12 cellular contexts compared by ENCODE assay signal in the genomic region with DNA sequence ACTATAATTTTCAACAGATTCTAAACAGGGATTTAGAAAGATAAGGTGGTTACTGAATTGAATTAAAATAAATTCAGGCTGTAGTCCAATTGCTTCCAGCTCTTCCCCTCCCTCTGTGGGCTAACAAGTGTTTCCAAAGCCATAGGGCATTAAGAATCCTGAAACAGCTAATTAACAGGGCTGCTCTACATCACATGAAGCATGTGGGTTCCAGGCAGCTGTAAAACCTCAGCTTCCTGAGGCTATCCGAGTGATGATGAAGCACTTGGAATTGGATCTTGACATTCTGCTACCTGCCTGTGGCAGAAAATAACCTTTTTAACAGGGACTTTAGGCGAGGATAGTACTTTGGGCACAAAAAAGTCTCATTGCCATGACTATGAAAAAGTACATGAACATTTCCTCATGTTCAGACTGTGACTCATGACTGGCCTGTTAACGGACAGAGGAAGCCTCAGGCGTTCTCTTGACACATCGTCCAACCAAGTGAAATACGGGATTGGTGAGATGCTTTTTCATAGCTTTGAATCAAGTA.
DNase-seq lines count a peak whose midpoint lies in the region; ATAC-seq and TF ChIP-seq lines count a peak whose summit lies in the region.
"Had no signal": no experiment of that assay in that cellular context is flagged by ENCODE, and none has a peak within 500 bp of the region (broad histone marks: within the 10 kb centered on the region; RNA-seq: fewer than 3 reads in every experiment).

No MANE protein-coding gene starts in this region.

- no peak overlapping the region for H3K9ac ChIP-seq in mesendoderm (ENCODE audit: low read length)

- no peak overlapping the region for H2BK15ac ChIP-seq in mesendoderm (replicated peaks; ENCODE audit: low read depth)

- H3K27me3 ChIP-seq in PC-9 (ENCODE audit: insufficient read depth, low read depth), result no peaks in the 10 kb centered on the region
- H3K27me3 ChIP-seq in osteoblast (ENCODE audit: insufficient read depth, low read length), result no peaks in the 10 kb centered on the region
- H3K27me3 ChIP-seq in naive thymus-derived CD4-positive, alpha-beta T cell (ENCODE audit: control insufficient read depth in 2 of 2, insufficient read depth in 2 of 2, low read length in 2 of 2), result no peaks in the 10 kb centered on the region
- H3K27me3 ChIP-seq in mesendoderm (ENCODE audit: insufficient read depth, low read length, poor library complexity), result no peaks in the 10 kb centered on the region

- H4K8ac ChIP-seq in mesendoderm (ENCODE audit: low read depth, low read length), result no peak overlapping the region

- no peak overlapping the region for H3K27ac Mint-ChIP-seq in naive thymus-derived CD4-positive, alpha-beta T cell
- H3K27ac Mint-ChIP-seq: activated naive CD4-positive, alpha-beta T cell treated with anti-CD3 and anti-CD28 coated beads, Interleukin-2, amount 50 U/mL, for 24 hours had no signal

- H3K18ac ChIP-seq in mesendoderm (ENCODE audit: low read length), result no peak overlapping the region

- no peak overlapping the region for H3K56ac ChIP-seq in mesendoderm (ENCODE audit: low read length)

- H3K4me2 ChIP-seq in PC-9, result peak overlapping the region; percentile 43
- H3K4me2 ChIP-seq in osteoblast (ENCODE audit: insufficient read depth, low read length), result peak overlapping the region; percentile 21
- no peak overlapping the region for H3K4me2 ChIP-seq in mesendoderm (ENCODE audit: low read length)

- BruUV-seq in PC-9 (replicated peaks; lab: Mats Ljungman, UMichigan), result TSS peak; percentile 21

- peaks cover 4 to 25% (median 4%) of the 10 kb centered on the region in 5 donors for H3K27me3 Mint-ChIP-seq in naive thymus-derived CD4-positive, alpha-beta T cell
- H3K27me3 Mint-ChIP-seq: memory B cell had no signal

- H2AFZ ChIP-seq in PC-9 (no peak overlapping the region), osteoblast (ENCODE audit: low read length) (peak overlapping the region; percentile 67)

- H4K20me1 ChIP-seq in PC-9 (ENCODE audit: insufficient read depth), result no peaks in the 10 kb centered on the region
- no peaks in the 10 kb centered on the region for H4K20me1 ChIP-seq in osteoblast (ENCODE audit: insufficient read depth, low read length)

- no peak overlapping the region for H3K23ac ChIP-seq in mesendoderm (ENCODE audit: low read length)

- intact Hi-C loops in PC-9 (cut with micrococcal nuclease; ENCODE audit: unreplicated experiment), result loop anchor here (1.0 to 2.0 kb wide), 2 partner anchors 18 to 223 kb away; no protein-coding TSS in a partner anchor
- intact Hi-C loops in naive thymus-derived CD4-positive, alpha-beta T cell (cut with micrococcal nuclease), result no loop called here

- H3K79me2 ChIP-seq in PC-9 (ENCODE audit: low read depth), result no peaks in the 10 kb centered on the region
- H3K79me2 ChIP-seq in osteoblast (ENCODE audit: insufficient read depth, low read length), result no peaks in the 10 kb centered on the region
- no peaks in the 10 kb centered on the region for H3K79me2 ChIP-seq in mesendoderm (ENCODE audit: control insufficient read depth, insufficient read depth, low read length)

- no peak overlapping the region for H2BK5ac ChIP-seq in mesendoderm (ENCODE audit: low read length)

- CTCF ChIA-PET in PC-9 (lab: Charles Lee), result no interaction called here
- CTCF ChIA-PET in naive thymus-derived CD4-positive, alpha-beta T cell (lab: Charles Lee), result no interaction called here

- H3K36me3 ChIP-seq in PC-9 (ENCODE audit: low read depth) (peaks cover 4% of the 10 kb centered on the region; the same call in 1 of the 2 replicates), osteoblast (ENCODE audit: insufficient read depth, low read length) (no peaks in the 10 kb centered on the region), mesendoderm (ENCODE audit: control insufficient read depth, insufficient read depth, low read length) (no peaks in the 10 kb centered on the region)
- H3K36me3 ChIP-seq in naive thymus-derived CD4-positive, alpha-beta T cell (ENCODE audit: control insufficient read depth in 2 of 3, insufficient read depth in 3 of 3, low read length in 3 of 3), result no peaks in the 10 kb centered on the region

- ATAC-seq in naive thymus-derived CD4-positive, alpha-beta T cell, result no peak

- no CpG with 5 or more reads among the region's 6 CpGs for WGBS in mesendoderm (ENCODE audit: extremely low coverage, insufficient coverage, low lambda C conversion rate)

- DNase-seq in EH (ENCODE audit: low read depth), result peak; percentile 93
- peak; percentile 61 to 95 for DNase-seq in PC-9
- DNase-seq in epithelial cell of prostate (ENCODE audit: low read depth, low spot score), result peak; percentile 80
- DNase-seq in osteoblast (ENCODE audit: insufficient read length, low spot score, missing footprints), result no peak
- no peak for DNase-seq in naive thymus-derived CD4-positive, alpha-beta T cell
- no peak for DNase-seq in mesendoderm
- DNase-seq in AG08396 (ENCODE audit: low spot score), result no peak
- no peak for DNase-seq in NOMO-1 treated with DMSO at 0.1 percent for 48 hours (lab: John Stamatoyannopoulos, UW; ENCODE audit: unreplicated experiment)
- DNase-seq: activated CD4-positive, alpha-beta T cell treated with anti-CD3 and anti-CD28 coated beads for 4 hours; RPMI8226 had no signal

- TF ChIP-seq CTCF in PC-9 (conservative IDR thresholded peaks at IDR 0.05) (no peak), osteoblast (IDR thresholded peaks at IDR 0.05; ENCODE audit: extremely low read depth, low read depth, low read length) (no peak)

- POLR2A ChIA-PET in PC-9 (lab: Charles Lee; ENCODE audit: unreplicated experiment), result no interaction called here
- POLR2A ChIA-PET in naive thymus-derived CD4-positive, alpha-beta T cell (lab: Charles Lee), result no interaction called here

- no peak overlapping the region for H3K4me3 ChIP-seq in PC-9
- no peak overlapping the region for H3K4me3 ChIP-seq in osteoblast (ENCODE audit: insufficient read depth, low read length)
- H3K4me3 ChIP-seq in naive thymus-derived CD4-positive, alpha-beta T cell (ENCODE audit: low read length), result no peak overlapping the region
- H3K4me3 ChIP-seq in mesendoderm (ENCODE audit: low read length), result no peak overlapping the region

- H3K9me2 ChIP-seq in PC-9 (ENCODE audit: insufficient read depth), result no peaks in the 10 kb centered on the region

- H3K9me3 ChIP-seq in PC-9 (ENCODE audit: insufficient read depth, low read depth), result peaks cover 5% of the 10 kb centered on the region; the same call in 1 of the 2 replicates
- H3K9me3 ChIP-seq in osteoblast (ENCODE audit: low read depth, low read length), result no peaks in the 10 kb centered on the region
- no peaks in the 10 kb centered on the region for H3K9me3 ChIP-seq in naive thymus-derived CD4-positive, alpha-beta T cell (ENCODE audit: control insufficient read depth in 2 of 3, low read length in 3 of 3)

- H3K36me3 Mint-ChIP-seq in naive thymus-derived CD4-positive, alpha-beta T cell, result no peaks in the 10 kb centered on the region
- H3K36me3 Mint-ChIP-seq: activated naive CD4-positive, alpha-beta T cell treated with anti-CD3 and anti-CD28 coated beads, Interleukin-2, amount 50 U/mL, for 24 hours; memory B cell had no signal

- H3K4me1 ChIP-seq in PC-9 (replicated peaks; ENCODE audit: insufficient read depth) (peaks cover 30% of the 10 kb centered on the region), osteoblast (ENCODE audit: insufficient read depth, low read length) (peaks cover 17% of the 10 kb centered on the region), mesendoderm (ENCODE audit: control insufficient read depth, low read depth, low read length) (no peaks in the 10 kb centered on the region)
- H3K4me1 ChIP-seq in naive thymus-derived CD4-positive, alpha-beta T cell (ENCODE audit: control insufficient read depth in 2 of 2, insufficient read depth in 2 of 2, low read length in 2 of 2), result no peaks in the 10 kb centered on the region

- no peak overlapping the region for H3K4ac ChIP-seq in mesendoderm (ENCODE audit: low read depth, low read length)

- peaks cover 18% of the 10 kb centered on the region; the same call in 1 of the 2 replicates for H3F3A ChIP-seq in PC-9 (ENCODE audit: insufficient read depth, low read depth)

- no peak overlapping the region for H2AK5ac ChIP-seq in mesendoderm (ENCODE audit: low read length)

- H3K79me1 ChIP-seq in mesendoderm (ENCODE audit: low read length), result no peaks in the 10 kb centered on the region

- H2BK120ac ChIP-seq in mesendoderm (ENCODE audit: low read depth, low read length), result no peak overlapping the region

- H3K9me3 Mint-ChIP-seq in naive thymus-derived CD4-positive, alpha-beta T cell, result peaks cover 0 to 2% (median 0%) of the 10 kb centered on the region in 11 donors
- H3K9me3 Mint-ChIP-seq: activated naive CD4-positive, alpha-beta T cell treated with anti-CD3 and anti-CD28 coated beads, Interleukin-2, amount 50 U/mL, for 24 hours; memory B cell had no signal

- no peak overlapping the region for H3K4me3 Mint-ChIP-seq in naive thymus-derived CD4-positive, alpha-beta T cell
- H3K4me3 Mint-ChIP-seq: activated naive CD4-positive, alpha-beta T cell treated with anti-CD3 and anti-CD28 coated beads, Interleukin-2, amount 50 U/mL, for 24 hours; memory B cell had no signal

- peaks cover 0 to 16% (median 2%) of the 10 kb centered on the region in 7 donors for H3K4me1 Mint-ChIP-seq in naive thymus-derived CD4-positive, alpha-beta T cell
- H3K4me1 Mint-ChIP-seq: activated naive CD4-positive, alpha-beta T cell treated with anti-CD3 and anti-CD28 coated beads, Interleukin-2, amount 50 U/mL, for 24 hours had no signal

- peak overlapping the region; percentile 87 for H3K27ac ChIP-seq in PC-9
- H3K27ac ChIP-seq in epithelial cell of prostate, result peak overlapping the region; percentile 75
- H3K27ac ChIP-seq in osteoblast (ENCODE audit: low read depth, low read length), result peak overlapping the region; percentile 62
- no peak overlapping the region for H3K27ac ChIP-seq in naive thymus-derived CD4-positive, alpha-beta T cell (ENCODE audit: low read depth, low read length)
- no peak overlapping the region for H3K27ac ChIP-seq in mesendoderm (ENCODE audit: low read depth, low read length)

- no peak overlapping the region for H4K5ac ChIP-seq in mesendoderm (ENCODE audit: low read length)

Comparison
In these comparisons a context has a peak if more than half of its experiments do, and no peak if none do; other contexts are left out.
1. DNase-seq: peak in EH (single experiment), PC-9 (2 of 2) and epithelial cell of prostate (single experiment); none in osteoblast (single experiment), naive thymus-derived CD4-positive, alpha-beta T cell (0 of 9), mesendoderm (single experiment), AG08396 (single experiment) and NOMO-1 treated with DMSO at 0.1 percent for 48 hours (single experiment).
2. H3K27ac ChIP-seq: peak in PC-9 (single experiment), epithelial cell of prostate (single experiment) and osteoblast (single experiment); none in naive thymus-derived CD4-positive, alpha-beta T cell (single experiment) and mesendoderm (single experiment).